In genomic region chr20:36468149-36469000, GRCh38 we compare ENCODE assay signal across 8 cellular contexts.
DNase-seq lines count a peak whose midpoint lies in the region; ATAC-seq and TF ChIP-seq lines count a peak whose summit lies in the region.

No MANE protein-coding gene starts in this region.

- peaks cover 100% of the 10 kb centered on the region for H4K20me1 ChIP-seq in neural progenitor cell (ENCODE audit: low read depth)

- H3K9ac ChIP-seq in neural progenitor cell, result peak overlapping the region; percentile 14

- peaks cover 9% of the 10 kb centered on the region for H3K36me3 Mint-ChIP-seq in neural progenitor cell

- no peak for ATAC-seq in HG02938 (IDR thresholded peaks at IDR 0.05; ENCODE audit: unreplicated experiment)

- H3K4me2 ChIP-seq in neural progenitor cell, result no peak overlapping the region

- no peaks in the 10 kb centered on the region for H3K9me3 ChIP-seq in neural progenitor cell (ENCODE audit: low read depth)

- H3K79me2 ChIP-seq in neural progenitor cell (ENCODE audit: low read depth), result peaks cover 100% of the 10 kb centered on the region

- H3K27me3 ChIP-seq in dorsolateral prefrontal cortex, result no peaks in the 10 kb centered on the region
- H3K27me3 ChIP-seq in neural progenitor cell, result no peaks in the 10 kb centered on the region

- H3K9me3 Mint-ChIP-seq in neural progenitor cell, result no peaks in the 10 kb centered on the region

- H3K4me1 ChIP-seq in neural progenitor cell, result peaks cover 33% of the 10 kb centered on the region

- H3F3A ChIP-seq in neural progenitor cell (ENCODE audit: low read depth), result peaks cover 23% of the 10 kb centered on the region

- intact Hi-C loops in dorsolateral prefrontal cortex (cut with DNase I), result no loop called here

- H3K36me3 ChIP-seq in neural progenitor cell, result no peaks in the 10 kb centered on the region

- DNase-seq in NAMALWA (ENCODE audit: low spot score), result peak; percentile 47
- peak in 7 of 10 donors; percentile 11 to 74 (median 62) for DNase-seq in dorsolateral prefrontal cortex
- DNase-seq in neural progenitor cell (ENCODE audit: low spot score), result no peak
- no peak for DNase-seq in DMS79 treated with DMSO at 0.1 percent for 48 hours (lab: John Stamatoyannopoulos, UW)
- DNase-seq in HUDEP-2 (lab: John Stamatoyannopoulos, UW; ENCODE audit: unreplicated experiment in 76 of 76), result no peak
- no peak for DNase-seq in HT-29 (ENCODE audit: low spot score)

- no peak overlapping the region for H3K27ac Mint-ChIP-seq in neural progenitor cell

- no peaks in the 10 kb centered on the region for H3K27me3 Mint-ChIP-seq in neural progenitor cell (ENCODE audit: insufficient read depth, low read depth)

- H3K4me3 ChIP-seq in dorsolateral prefrontal cortex (peak overlapping the region in 3 of 59 donors; percentile 8 to 24 (median 10)), neural progenitor cell (no peak overlapping the region)

- TF ChIP-seq CTCF in C4-2B (conservative IDR thresholded peaks at IDR 0.05), result no peak
- peak in 1 of 56 donors; percentile 8 for TF ChIP-seq CTCF in dorsolateral prefrontal cortex (IDR thresholded peaks at IDR 0.05 in 54 of 56, conservative IDR thresholded peaks at IDR 0.05 in 2 of 56; ENCODE audit: low read depth in 1 of 56, partially characterized antibody in 56 of 56)
- no peak for TF ChIP-seq CTCF in neural progenitor cell (IDR thresholded peaks at IDR 0.05)

- H3K4me1 Mint-ChIP-seq in neural progenitor cell, result peaks cover 68% of the 10 kb centered on the region

- no peak overlapping the region for H3K4me3 Mint-ChIP-seq in neural progenitor cell

- peak overlapping the region; percentile 43 for H3K27ac ChIP-seq in C4-2B
- peak overlapping the region in 56 of 59 donors; percentile 5 to 95 (median 68) for H3K27ac ChIP-seq in dorsolateral prefrontal cortex
- H3K27ac ChIP-seq in neural progenitor cell, result peak overlapping the region; percentile 53

- no peak overlapping the region for H2AFZ ChIP-seq in neural progenitor cell (replicated peaks)

Comparison
In these comparisons a context has a peak if more than half of its experiments do, and no peak if none do; other contexts are left out.
1. DNase-seq: peak in NAMALWA (single experiment) and dorsolateral prefrontal cortex (7 of 10); none in neural progenitor cell (single experiment), DMS79 treated with DMSO at 0.1 percent for 48 hours (single experiment), HUDEP-2 (0 of 76) and HT-29 (single experiment).
2. Peak in every context shown above with its lines, with median percentiles within 50 percentile points of each other: H3K27ac ChIP-seq.